In genomic region chr10:69904533-69904932, GRCh38 we compare ENCODE assay signal across 16 cellular contexts.
DNase-seq lines count a peak whose midpoint lies in the region; ATAC-seq and TF ChIP-seq lines count a peak whose summit lies in the region.
"Had no signal": no experiment of that assay in that cellular context is flagged by ENCODE, and none has a peak within 500 bp of the region (broad histone marks: within the 10 kb centered on the region; RNA-seq: fewer than 3 reads in every experiment).

No MANE protein-coding gene starts in this region.

- ATAC-seq in WTC11 (peak; percentile 34), GM21737 (IDR thresholded peaks at IDR 0.05; ENCODE audit: unreplicated experiment) (no peak)
- ATAC-seq: CD8-positive, alpha-beta T cell; HepG2 had no signal

- H3K4me2 ChIP-seq in Karpas-422 (ENCODE audit: low read depth, low read length, poor library complexity, severe bottlenecking) (no peak overlapping the region), osteoblast (ENCODE audit: insufficient read depth, low read length) (no peak overlapping the region)
- H3K4me2 ChIP-seq: PC-9 had no signal

- POLR2A ChIA-PET in WTC11 (lab: Charles Lee) = no interaction called here

- H3K27me3 ChIP-seq in Karpas-422 (ENCODE audit: low read length) (no peaks in the 10 kb centered on the region), osteoblast (ENCODE audit: insufficient read depth, low read length) (no peaks in the 10 kb centered on the region)

- peaks cover 2% of the 10 kb centered on the region for H3K27me3 Mint-ChIP-seq in WTC11 (ENCODE audit: low read depth)

- no peaks in the 10 kb centered on the region for H3K79me2 ChIP-seq in Karpas-422 (ENCODE audit: low read length)
- no peaks in the 10 kb centered on the region for H3K79me2 ChIP-seq in osteoblast (ENCODE audit: insufficient read depth, low read length)

- no peaks in the 10 kb centered on the region for H3K9me3 ChIP-seq in Karpas-422 (ENCODE audit: low read length)
- H3K9me3 ChIP-seq in osteoblast (ENCODE audit: low read depth, low read length) = no peaks in the 10 kb centered on the region

- H3K4me3 ChIP-seq in Karpas-422 (ENCODE audit: low read length) = no peak overlapping the region
- H3K4me3 ChIP-seq in osteoblast (ENCODE audit: insufficient read depth, low read length) = no peak overlapping the region
- H3K4me3 ChIP-seq: GM23248, PC-9 had no signal

- no peaks in the 10 kb centered on the region for H3K9me2 ChIP-seq in Karpas-422 (replicated peaks; ENCODE audit: insufficient read depth, low read length)

- H4K20me1 ChIP-seq in Karpas-422 (ENCODE audit: insufficient read depth, low read depth, low read length) (no peaks in the 10 kb centered on the region), osteoblast (ENCODE audit: insufficient read depth, low read length) (no peaks in the 10 kb centered on the region)

- DNase-seq in CD1c-positive myeloid dendritic cell (ENCODE audit: extremely low spot score) (peak; percentile 72), Karpas-422 (peak; percentile 48), WTC11 (ENCODE audit: low spot score) (no peak), osteoblast (ENCODE audit: insufficient read length, low spot score, missing footprints) (peak; percentile 61), AML-193 (lab: John Stamatoyannopoulos, UW) (no peak), NCI-H1694 treated with DMSO at 0.1 percent for 48 hours (lab: John Stamatoyannopoulos, UW) (no peak)
- DNase-seq: CD8-positive, alpha-beta T cell; DMS79 treated with DMSO at 0.1 percent for 48 hours; GM23248; KG1; NCI-H1105 treated with DMSO at 0.1 percent for 48 hours; NCI-H1930; NCI-H446; PC-9 had no signal

- H3K9ac ChIP-seq in Karpas-422 (ENCODE audit: low read length) = no peak overlapping the region
- H3K9ac ChIP-seq: GM23248 had no signal

- no peak overlapping the region for H3K4me3 Mint-ChIP-seq in WTC11
- H3K4me3 Mint-ChIP-seq: CD8-positive, alpha-beta T cell had no signal

- H2AFZ ChIP-seq in Karpas-422 (ENCODE audit: low read length) (no peak overlapping the region), osteoblast (ENCODE audit: low read length) (no peak overlapping the region)
- H2AFZ ChIP-seq: GM23248, PC-9 had no signal

- no peaks in the 10 kb centered on the region for H3K36me3 ChIP-seq in Karpas-422 (ENCODE audit: insufficient read depth, low read length)
- peaks cover 3% of the 10 kb centered on the region for H3K36me3 ChIP-seq in osteoblast (ENCODE audit: insufficient read depth, low read length)

- TF ChIP-seq CTCF in WTC11 (IDR thresholded peaks at IDR 0.05) (no peak), osteoblast (IDR thresholded peaks at IDR 0.05; ENCODE audit: extremely low read depth, low read depth, low read length) (no peak)

- H3K27ac ChIP-seq in Karpas-422 (ENCODE audit: low read length) (no peak overlapping the region), osteoblast (ENCODE audit: low read depth, low read length) (no peak overlapping the region)
- H3K27ac ChIP-seq: GM23248, PC-9 had no signal

- H3K4me1 Mint-ChIP-seq in WTC11 = peaks cover 27% of the 10 kb centered on the region

- no peaks in the 10 kb centered on the region for H3K9me3 Mint-ChIP-seq in WTC11
- H3K9me3 Mint-ChIP-seq: CD8-positive, alpha-beta T cell had no signal

- CTCF ChIA-PET in WTC11 (lab: Charles Lee) = interaction anchor here (0.6 to 2.7 kb wide), 8 partner anchors 10 to 254 kb away, joined by 3 to 25 read pairs (median 6); no protein-coding TSS in a partner anchor

- no peak overlapping the region for H3K27ac Mint-ChIP-seq in WTC11
- H3K27ac Mint-ChIP-seq: CD8-positive, alpha-beta T cell had no signal

- no peaks in the 10 kb centered on the region for H3K36me3 Mint-ChIP-seq in WTC11
- H3K36me3 Mint-ChIP-seq: CD8-positive, alpha-beta T cell had no signal

- H3K4me1 ChIP-seq in Karpas-422 (ENCODE audit: low read length) = no peaks in the 10 kb centered on the region
- no peaks in the 10 kb centered on the region for H3K4me1 ChIP-seq in osteoblast (ENCODE audit: insufficient read depth, low read length)

TF ChIP-seq in WTC11, 78 proteins besides CTCF, POLR2A, EP300 and RAD21 (continues in another document):
- TF ChIP-seq SOX15 (CRISPR knock-in tag; IDR thresholded peaks at IDR 0.05) (no peak), NR3C1 (CRISPR knock-in tag; conservative IDR thresholded peaks at IDR 0.05; ENCODE audit: low read depth) (no peak), ZNF281 (CRISPR knock-in tag; IDR thresholded peaks at IDR 0.05) (no peak), ZNF232 (CRISPR knock-in tag; IDR thresholded peaks at IDR 0.05) (no peak), SMAD3 (CRISPR knock-in tag; IDR thresholded peaks at IDR 0.05; ENCODE audit: borderline replicate concordance) (no peak), EMX1 (CRISPR knock-in tag; IDR thresholded peaks at IDR 0.05) (no peak), FOXP1 (CRISPR knock-in tag; IDR thresholded peaks at IDR 0.05; ENCODE audit: borderline replicate concordance) (no peak), PRDM15 (CRISPR knock-in tag; IDR thresholded peaks at IDR 0.05) (no peak), GTF2I (CRISPR knock-in tag; conservative IDR thresholded peaks at IDR 0.05) (no peak), ESRRA (CRISPR knock-in tag; IDR thresholded peaks at IDR 0.05; ENCODE audit: borderline replicate concordance) (no peak), PREB (CRISPR knock-in tag; IDR thresholded peaks at IDR 0.05; ENCODE audit: borderline replicate concordance) (no peak), ZNF396 (CRISPR knock-in tag; IDR thresholded peaks at IDR 0.05; ENCODE audit: borderline replicate concordance) (no peak)
- TF ChIP-seq, protein P1, sequence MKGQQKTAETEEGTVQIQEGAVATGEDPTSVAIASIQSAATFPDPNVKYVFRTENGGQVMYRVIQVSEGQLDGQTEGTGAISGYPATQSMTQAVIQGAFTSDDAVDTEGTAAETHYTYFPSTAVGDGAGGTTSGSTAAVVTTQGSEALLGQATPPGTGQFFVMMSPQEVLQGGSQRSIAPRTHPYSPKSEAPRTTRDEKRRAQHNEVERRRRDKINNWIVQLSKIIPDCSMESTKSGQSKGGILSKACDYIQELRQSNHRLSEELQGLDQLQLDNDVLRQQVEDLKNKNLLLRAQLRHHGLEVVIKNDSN (CRISPR knock-in tag; IDR thresholded peaks at IDR 0.05) = no peak
- TF ChIP-seq, protein P2, sequence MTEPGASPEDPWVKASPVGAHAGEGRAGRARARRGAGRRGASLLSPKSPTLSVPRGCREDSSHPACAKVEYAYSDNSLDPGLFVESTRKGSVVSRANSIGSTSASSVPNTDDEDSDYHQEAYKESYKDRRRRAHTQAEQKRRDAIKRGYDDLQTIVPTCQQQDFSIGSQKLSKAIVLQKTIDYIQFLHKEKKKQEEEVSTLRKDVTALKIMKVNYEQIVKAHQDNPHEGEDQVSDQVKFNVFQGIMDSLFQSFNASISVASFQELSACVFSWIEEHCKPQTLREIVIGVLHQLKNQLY (CRISPR knock-in tag; IDR thresholded peaks at IDR 0.05) = no peak

Comparison
In these comparisons a context has a peak if more than half of its experiments do, and no peak if none do; other contexts are left out.
1. DNase-seq: peak in CD1c-positive myeloid dendritic cell (single experiment), Karpas-422 (single experiment) and osteoblast (single experiment); none in WTC11 (single experiment), AML-193 (0 of 2) and NCI-H1694 treated with DMSO at 0.1 percent for 48 hours (single experiment).